Comparison of ENCODE assay signal across 11 cellular contexts in genomic region chr3:59709702-59710555, GRCh38.
DNase-seq lines count a peak whose midpoint lies in the region; ATAC-seq and TF ChIP-seq lines count a peak whose summit lies in the region.
"Had no signal": no experiment of that assay in that cellular context is flagged by ENCODE, and none has a peak within 500 bp of the region (broad histone marks: within the 10 kb centered on the region; RNA-seq: fewer than 3 reads in every experiment).

No MANE protein-coding gene starts in this region.

- intact Hi-C loops in cardiac septum (cut with DNase I), result no loop called here

- H3K4me3 ChIP-seq in DND-41 (ENCODE audit: low read depth in 1 of 2, low read length in 2 of 2), result peak overlapping the region in 1 of 2 experiments; percentile 36; a peak in 2 of 4 replicates
- H3K4me3 ChIP-seq: PC-9, skin epidermis had no signal

- peak; percentile 73 for DNase-seq in DND-41
- peak; percentile 91 for DNase-seq in NOMO-1 treated with DMSO at 0.1 percent for 48 hours (lab: John Stamatoyannopoulos, UW; ENCODE audit: unreplicated experiment)
- peak; percentile 87 for DNase-seq in cardiac septum (ENCODE audit: low spot score)
- DNase-seq in renal cortical epithelial cell (ENCODE audit: low read depth), result peak; percentile 16
- no peak for DNase-seq in islet precursor cell
- DNase-seq: activated B cell treated with CpG ODN at 0.5 μM for 24 hours; activated naive CD8-positive, alpha-beta T cell treated with anti-CD3 and anti-CD28 coated beads for 36 hours; PC-9 had no signal

- H3K4me2 ChIP-seq in DND-41 (ENCODE audit: insufficient read depth, low read length), result peak overlapping the region; percentile 48
- H3K4me2 ChIP-seq: PC-9 had no signal

- no peaks in the 10 kb centered on the region for H3K27me3 ChIP-seq in DND-41 (ENCODE audit: insufficient read depth, low read length, poor library complexity)

- H3K9me3 ChIP-seq in DND-41 (ENCODE audit: insufficient read depth, low read length, severe bottlenecking), result peaks cover 2% of the 10 kb centered on the region

- no peaks in the 10 kb centered on the region for H3K79me2 ChIP-seq in DND-41 (ENCODE audit: insufficient read depth, low read length)

- H3K36me3 ChIP-seq in DND-41 (ENCODE audit: insufficient read depth, low read length), result no peaks in the 10 kb centered on the region

- H3K4me1 ChIP-seq in DND-41 (ENCODE audit: insufficient read depth, low read length), result peaks cover 30% of the 10 kb centered on the region

- H2AFZ ChIP-seq in DND-41 (ENCODE audit: low read depth, low read length), result peak overlapping the region; percentile 46
- H2AFZ ChIP-seq: PC-9 had no signal

- ATAC-seq in DND-41 (ENCODE audit: insufficient read depth, low read depth), result peak; percentile 87
- ATAC-seq in GM21515 (IDR thresholded peaks at IDR 0.05; ENCODE audit: unreplicated experiment), result no peak
- no peak for ATAC-seq in GM19397 (IDR thresholded peaks at IDR 0.05; ENCODE audit: unreplicated experiment)

- TF ChIP-seq CTCF in DND-41 (IDR thresholded peaks at IDR 0.05; ENCODE audit: borderline replicate concordance, extremely low read depth, low read length, poor library complexity, severe bottlenecking), result peak; percentile 26

- H4K20me1 ChIP-seq in DND-41 (ENCODE audit: insufficient read depth, low read length), result no peaks in the 10 kb centered on the region

- peak overlapping the region; percentile 85 for H3K27ac ChIP-seq in DND-41 (ENCODE audit: low read length)
- H3K27ac ChIP-seq: PC-9, skin epidermis had no signal

- peak overlapping the region; percentile 30 for H3K9ac ChIP-seq in DND-41 (ENCODE audit: low read depth, low read length)
